9 cellular contexts compared by ENCODE assay signal in genomic region chr20:9068232-9068781, GRCh38. TPM values are rescaled to one million over a fixed set of nuclear protein-coding genes. Genes with fewer than 3 reads are reported as not detected.
A peak's percentile ranks its signal among the peaks of the same experiment; 100 is the strongest.
DNase-seq lines count a peak whose midpoint lies in the region; ATAC-seq lines count a peak whose summit lies in the region.
"Had no signal": no experiment of that assay in that cellular context is flagged by ENCODE, and none has a peak within 500 bp of the region (broad histone marks: within the 10 kb centered on the region; RNA-seq: fewer than 3 reads in every experiment).

No MANE protein-coding gene starts in this region.

- intact Hi-C loops in Right ventricle myocardium inferior (cut with DNase I) = loop anchor here (2.0 to 5.0 kb wide), 4 partner anchors 44 to 276 kb away; no protein-coding TSS in a partner anchor
- intact Hi-C loops in posterior vena cava (cut with DNase I) = loop anchor here (10.0 kb wide), 2 partner anchors 214 to 286 kb away; no protein-coding TSS in a partner anchor

- DNase-seq in NCI-H1436 (lab: John Stamatoyannopoulos, UW) (peak; percentile 57), NCI-H1436 treated with DMSO at 0.1 percent for 48 hours (lab: John Stamatoyannopoulos, UW) (no peak), SW480 (ENCODE audit: low spot score) (peak; percentile 57), Right ventricle myocardium inferior (ENCODE audit: missing footprints) (peak; percentile 68), posterior vena cava (ENCODE audit: low spot score) (peak; percentile 80), activated gamma-delta T cell (lab: John Stamatoyannopoulos, UW) (no peak)
- DNase-seq in stimulated activated CD4-positive, alpha-beta T cell treated with anti-CD3 and anti-CD28 coated beads, Interleukin-15, amount 100 ng/mL, for 24 hours = no peak
- DNase-seq: CD4-positive, CD25-positive, alpha-beta regulatory T cell had no signal

- ATAC-seq in Right ventricle myocardium inferior = peak; percentile 77
- ATAC-seq in HG02678 (IDR thresholded peaks at IDR 0.05; ENCODE audit: unreplicated experiment) = no peak

RNA-seq across cellular contexts. Expression of gene PLCB4, which starts 0.6 kb away (rescaled TPM):
- 27.7 TPM for total RNA-seq in Right ventricle myocardium inferior
- total RNA-seq in posterior vena cava = 10 to 100 TPM; 40.4 to 53.3 TPM

Comparison
In these comparisons a context has a peak if more than half of its experiments do, and no peak if none do; other contexts are left out.
1. DNase-seq: peak in NCI-H1436 (single experiment), SW480 (single experiment), Right ventricle myocardium inferior (single experiment) and posterior vena cava (single experiment); none in NCI-H1436 treated with DMSO at 0.1 percent for 48 hours (single experiment), activated gamma-delta T cell (single experiment) and stimulated activated CD4-positive, alpha-beta T cell treated with anti-CD3 and anti-CD28 coated beads, Interleukin-15, amount 100 ng/mL, for 24 hours (single experiment).